In the genomic region with DNA sequence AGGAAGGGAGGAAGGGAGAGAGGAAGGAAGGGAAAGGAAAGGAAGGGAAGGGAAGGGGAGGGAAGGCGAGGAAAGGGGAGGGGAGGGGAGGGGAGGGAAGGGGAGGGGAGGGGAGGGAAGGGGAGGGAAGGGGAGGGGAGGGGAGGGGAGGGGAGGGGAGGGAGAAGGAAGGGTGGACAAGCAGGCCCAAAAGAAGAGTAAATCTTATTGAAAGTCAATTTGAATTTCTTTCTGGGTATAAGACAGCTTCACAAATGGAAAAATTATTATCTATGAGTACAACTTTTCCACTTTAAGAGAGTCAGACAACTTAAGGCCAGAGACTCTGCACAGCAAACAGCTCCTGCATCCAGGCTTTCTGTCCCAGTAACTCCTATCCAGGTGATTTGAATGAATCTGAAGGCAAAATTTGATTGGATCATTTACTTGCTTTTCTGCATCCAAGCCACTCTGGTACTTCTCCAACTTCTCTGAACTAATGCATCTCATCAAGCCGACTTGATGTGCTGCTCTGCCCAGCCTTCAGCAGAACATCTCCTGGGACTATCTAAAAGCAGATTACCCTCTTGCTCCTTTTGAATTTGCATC, we compare ENCODE assay signal across 11 cellular contexts.
"Had no signal": no experiment of that assay in that cellular context is flagged by ENCODE, and none has a peak within 500 bp of the region (broad histone marks: within the 10 kb centered on the region; RNA-seq: fewer than 3 reads in every experiment).

No MANE protein-coding gene starts in this region.

- H2AFZ ChIP-seq: GM23248, GM23338 had no signal

- H3K9me3 ChIP-seq: HAP-1 had no signal

- H3K9ac ChIP-seq: GM23248 had no signal

- ATAC-seq: GM23338, HCT116 had no signal

- H3K4me2 ChIP-seq: GM23338 had no signal

- H3K4me3 ChIP-seq: GM23248, GM23338, HAP-1 had no signal

- H3K27ac ChIP-seq: GM23248 had no signal

- DNase-seq: GM23248, GOT3, H7, H9, HCEC 1CT, HFFc6 had no signal

- FAIRE-seq: H1, H54 had no signal

- H3K36me3 ChIP-seq: HAP-1 had no signal
